Comparison of ENCODE assay signal across 25 cellular contexts in the genomic region with DNA sequence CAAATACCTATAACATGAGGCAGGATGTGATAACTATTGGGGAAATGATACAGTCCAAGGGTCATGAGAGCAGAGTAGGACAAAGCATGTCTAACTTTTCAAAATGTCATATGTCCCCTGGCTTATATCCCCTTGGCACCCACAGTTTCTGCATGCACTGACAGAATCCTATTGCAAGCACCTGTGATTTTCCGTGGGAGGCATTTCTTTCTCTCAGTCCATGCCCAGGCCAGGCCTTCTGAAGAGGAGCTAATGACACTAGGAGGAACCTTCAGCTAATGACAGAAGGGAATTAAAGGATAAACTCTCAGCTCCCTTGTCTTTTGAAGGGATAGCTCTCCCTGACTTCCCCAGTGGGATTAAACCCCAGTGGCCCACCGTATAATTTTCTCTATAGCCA.
"Had no signal": no experiment of that assay in that cellular context is flagged by ENCODE, and none has a peak within 500 bp of the region (broad histone marks: within the 10 kb centered on the region; RNA-seq: fewer than 3 reads in every experiment).

No MANE protein-coding gene starts in this region.

- H3K4me1 Mint-ChIP-seq: T-cell had no signal

- H3K9me3 Mint-ChIP-seq: T-cell had no signal

- H3K36me3 Mint-ChIP-seq: T-cell had no signal

- H3K27ac ChIP-seq: HL-60, RWPE1 had no signal

- H3K4me3 Mint-ChIP-seq: T-cell had no signal

- H3K4me2 ChIP-seq: SK-N-SH had no signal

- H3K9ac ChIP-seq: SK-N-SH had no signal

- ATAC-seq: Panc1, PC-3, T-cell had no signal

- H3K9me3 ChIP-seq: SK-N-SH had no signal

- H3K27ac Mint-ChIP-seq: T-cell had no signal

- DNase-seq: KBM-7; MV-4-11; NCI-H1048; NCI-H1105; NCI-H1417; NCI-H1436 treated with DMSO at 0.1 percent for 48 hours; NCI-H1694; NCI-H187 treated with DMSO at 0.1 percent for 48 hours; NCI-H2029 treated with DMSO at 0.1 percent for 48 hours; NCI-H2171 treated with DMSO at 0.1 percent for 48 hours; NCI-H345; NCI-H446 treated with DMSO at 0.1 percent for 48 hours; NCI-H510A treated with DMSO at 0.1 percent for 48 hours; NCI-H69; NCI-H774; NK-92 treated with Interleukin-12 subunit alpha and Interleukin-12 subunit beta, amount 100 ng/mL, for 24 hours; PC-3; SHP77; SK-N-SH; SW 1271; T-cell had no signal

- FAIRE-seq: HTR-8/SVneo had no signal
